Comparison of ENCODE assay signal across 11 cellular contexts in genomic region chr22:40397436-40397835, GRCh38. TPM values are rescaled to one million over a fixed set of nuclear protein-coding genes. Genes with fewer than 3 reads are reported as not detected.
DNase-seq lines count a peak whose midpoint lies in the region; ATAC-seq and TF ChIP-seq lines count a peak whose summit lies in the region.
"Had no signal": no experiment of that assay in that cellular context is flagged by ENCODE, and none has a peak within 500 bp of the region (broad histone marks: within the 10 kb centered on the region; RNA-seq: fewer than 3 reads in every experiment).

No MANE protein-coding gene starts in this region.

- no peak for ATAC-seq in stimulated activated naive CD8-positive, alpha-beta T cell treated with anti-CD3 and anti-CD28 coated beads, Interleukin-15, Interleukin-2, amounts not matched to agents 100 U/mL and 50 U/mL, for 24 hours
- ATAC-seq in mucosa of descending colon, result peak; percentile 7
- ATAC-seq in GM19395 (IDR thresholded peaks at IDR 0.05; ENCODE audit: unreplicated experiment), result no peak
- ATAC-seq: gastroesophageal sphincter, K562 had no signal

- intact Hi-C loops in mucosa of descending colon (cut with DNase I, micrococcal nuclease), result no loop called here

- H3K4me1 Mint-ChIP-seq in stimulated activated naive CD8-positive, alpha-beta T cell treated with anti-CD3 and anti-CD28 coated beads, Interleukin-15, Interleukin-2, amounts not matched to agents 100 ng/mL and 50 ng/mL, for 24 hours (ENCODE audit: low read depth), result peaks cover 83% of the 10 kb centered on the region

- TF ChIP-seq CTCF in cardiac fibroblast (IDR thresholded peaks at IDR 0.05; ENCODE audit: low read depth, low read length) (no peak), mucosa of descending colon (IDR thresholded peaks at IDR 0.05) (no peak), GM13976 (IDR thresholded peaks at IDR 0.05; ENCODE audit: borderline replicate concordance, control extremely low read depth, extremely low read depth, insufficient read depth, missing control alignments) (no peak)

- no peak overlapping the region for H3K4me3 Mint-ChIP-seq in stimulated activated naive CD8-positive, alpha-beta T cell treated with anti-CD3 and anti-CD28 coated beads, Interleukin-15, Interleukin-2, amounts not matched to agents 100 ng/mL and 50 ng/mL, for 24 hours

- H3K9me3 ChIP-seq in mucosa of descending colon, result no peaks in the 10 kb centered on the region
- H3K9me3 ChIP-seq: gastroesophageal sphincter had no signal

- in situ Hi-C loops in GM13976 (cut with MboI; ENCODE audit: low sequenced_read_pairs, unreplicated experiment), result no loop called here

- peaks cover 22% of the 10 kb centered on the region for H3K36me3 Mint-ChIP-seq in stimulated activated naive CD8-positive, alpha-beta T cell treated with anti-CD3 and anti-CD28 coated beads, Interleukin-15, Interleukin-2, amounts not matched to agents 100 ng/mL and 50 ng/mL, for 24 hours (ENCODE audit: low read depth)

- no peak for DNase-seq in stimulated activated naive CD8-positive, alpha-beta T cell treated with anti-CD3 and anti-CD28 coated beads, Interleukin-15, Interleukin-2, amounts not matched to agents 100 U/mL and 50 U/mL, for 24 hours
- DNase-seq in cardiac fibroblast (ENCODE audit: low read depth in 2 of 2) (peak; percentile 36 to 47), mucosa of descending colon (no peak), NCI-H226 (no peak), GM13976 (ENCODE audit: low spot score) (no peak)
- DNase-seq in NK-92 treated with Interleukin-12 subunit alpha and Interleukin-12 subunit beta, amount 100 ng/mL, for 24 hours (lab: John Stamatoyannopoulos, UW), result no peak
- DNase-seq: activated naive CD4-positive, alpha-beta T cell treated with anti-CD3 and anti-CD28 coated beads, Interleukin-2, amount 50 U/mL, for 16 hours had no signal

- H3K9me3 Mint-ChIP-seq in stimulated activated naive CD8-positive, alpha-beta T cell treated with anti-CD3 and anti-CD28 coated beads, Interleukin-15, Interleukin-2, amounts not matched to agents 100 ng/mL and 50 ng/mL, for 24 hours, result no peaks in the 10 kb centered on the region

- peaks cover 31% of the 10 kb centered on the region for H3K4me1 ChIP-seq in mucosa of descending colon (ENCODE audit: low read depth)

- no peaks in the 10 kb centered on the region for H3K27me3 Mint-ChIP-seq in stimulated activated naive CD8-positive, alpha-beta T cell treated with anti-CD3 and anti-CD28 coated beads, Interleukin-15, Interleukin-2, amounts not matched to agents 100 ng/mL and 50 ng/mL, for 24 hours

- H3K27ac Mint-ChIP-seq in stimulated activated naive CD8-positive, alpha-beta T cell treated with anti-CD3 and anti-CD28 coated beads, Interleukin-15, Interleukin-2, amounts not matched to agents 100 ng/mL and 50 ng/mL, for 24 hours, result peak overlapping the region; percentile 53

- H3K4me3 ChIP-seq in cardiac fibroblast (replicated peaks in 1 of 2; ENCODE audit: low read depth in 2 of 2, low read length in 2 of 2) (no peak overlapping the region), mucosa of descending colon (no peak overlapping the region)
- H3K4me3 ChIP-seq: gastroesophageal sphincter, K562 had no signal

- H3K36me3 ChIP-seq in mucosa of descending colon (ENCODE audit: low read depth), result peaks cover 4% of the 10 kb centered on the region

RNA-seq across cellular contexts. Expression of gene SGSM3, which starts 27.0 kb away (rescaled TPM):
- total RNA-seq in mucosa of descending colon, result 100 to 1,000 TPM in 2 of 3 donors, 10 to 100 TPM in 1; 89.8 to 128 (median 108) TPM

RNA-seq across cellular contexts. Expression of gene ADSL, which starts 51.1 kb away (rescaled TPM):
- total RNA-seq in mucosa of descending colon, result 10 to 100 TPM; 34.0 to 48.1 (median 42.8) TPM

Comparison
In these comparisons a context has a peak if more than half of its experiments do, and no peak if none do; other contexts are left out.
1. DNase-seq: peak in cardiac fibroblast (2 of 2); none in stimulated activated naive CD8-positive, alpha-beta T cell treated with anti-CD3 and anti-CD28 coated beads, Interleukin-15, Interleukin-2, amounts not matched to agents 100 U/mL and 50 U/mL, for 24 hours (single experiment), mucosa of descending colon (0 of 3), NK-92 treated with Interleukin-12 subunit alpha and Interleukin-12 subunit beta, amount 100 ng/mL, for 24 hours (single experiment), NCI-H226 (single experiment) and GM13976 (single experiment).